Comparison of ENCODE assay signal across 21 cellular contexts in genomic region chr13:62906896-62907295, GRCh38.
"Had no signal": no experiment of that assay in that cellular context is flagged by ENCODE, and none has a peak within 500 bp of the region (broad histone marks: within the 10 kb centered on the region; RNA-seq: fewer than 3 reads in every experiment).

No MANE protein-coding gene starts in this region.

- H3K27ac ChIP-seq: coronary artery, dorsolateral prefrontal cortex, esophagus muscularis mucosa, foreskin keratinocyte, gastrocnemius medialis, heart right ventricle, left lung, lower lobe of right lung had no signal

- H3K27ac Mint-ChIP-seq: effector memory CD8-positive, alpha-beta T cell; endodermal cell; naive B cell had no signal

- H3K4me3 ChIP-seq: coronary artery, dorsolateral prefrontal cortex, esophagus muscularis mucosa, gastrocnemius medialis, heart right ventricle, left lung, lower lobe of right lung, mucosa of descending colon had no signal

- H3K27me3 ChIP-seq: dorsolateral prefrontal cortex, esophagus muscularis mucosa, foreskin keratinocyte, gastrocnemius medialis, heart right ventricle, left lung had no signal

- DNase-seq: dermis blood vessel endothelial cell; dorsolateral prefrontal cortex; effector CD8-positive, alpha-beta T cell; effector memory CD8-positive, alpha-beta T cell; endodermal cell; foreskin keratinocyte; gastrocnemius medialis; glutamatergic neuron; head of caudate nucleus; heart right ventricle; hippocampal formation; left cardiac atrium; left lung; left ventricle myocardium superior; lower lobe of right lung; mesenchymal stem cell; mucosa of descending colon; naive B cell had no signal

- H3K9me3 Mint-ChIP-seq: endodermal cell had no signal

- H3K36me3 Mint-ChIP-seq: mesothelial cell of epicardium, naive B cell had no signal

- H3K4me1 ChIP-seq: esophagus muscularis mucosa, foreskin keratinocyte, gastrocnemius medialis, heart right ventricle, left lung, lower lobe of right lung had no signal

- H3K36me3 ChIP-seq: esophagus muscularis mucosa, gastrocnemius medialis, heart right ventricle, left lung, lower lobe of right lung had no signal

- H3K9me3 ChIP-seq: esophagus muscularis mucosa, gastrocnemius medialis, heart right ventricle, lower lobe of right lung had no signal

- H3K4me1 Mint-ChIP-seq: endodermal cell, naive B cell had no signal

- H3K4me3 Mint-ChIP-seq: effector memory CD8-positive, alpha-beta T cell; endodermal cell; mesothelial cell of epicardium; naive B cell had no signal

- H3K27me3 Mint-ChIP-seq: effector memory CD8-positive, alpha-beta T cell; naive B cell had no signal
